Comparison of ENCODE assay signal across 17 cellular contexts in genomic region chrX:150849486-150849885, GRCh38. TPM values are rescaled to one million over a fixed set of nuclear protein-coding genes. Genes with fewer than 3 reads are reported as not detected.
DNase-seq lines count a peak whose midpoint lies in the region; ATAC-seq and TF ChIP-seq lines count a peak whose summit lies in the region.
"Had no signal": no experiment of that assay in that cellular context is flagged by ENCODE, and none has a peak within 500 bp of the region (broad histone marks: within the 10 kb centered on the region; RNA-seq: fewer than 3 reads in every experiment).

No MANE protein-coding gene starts in this region.

- TF ChIP-seq CTCF in stomach (IDR thresholded peaks at IDR 0.05), result no peak

- peaks cover 0 to 9% (median 2%) of the 10 kb centered on the region in 4 donors for H3K4me1 ChIP-seq in stomach
- H3K4me1 ChIP-seq: right atrium auricular region, thyroid gland had no signal

- ATAC-seq in GM18870 (IDR thresholded peaks at IDR 0.05; ENCODE audit: unreplicated experiment) (peak; percentile 92), GM21825 (IDR thresholded peaks at IDR 0.05; ENCODE audit: unreplicated experiment) (peak; percentile 71), HG03442 (IDR thresholded peaks at IDR 0.05; ENCODE audit: unreplicated experiment) (peak; percentile 90), GM18909 (IDR thresholded peaks at IDR 0.05; ENCODE audit: poor library complexity, unreplicated experiment) (no peak)

- H3K36me3 ChIP-seq in stomach, result no peaks in the 10 kb centered on the region
- H3K36me3 ChIP-seq: right atrium auricular region, thyroid gland had no signal

- TF ChIP-seq EP300 in stomach (IDR thresholded peaks at IDR 0.05), result no peak

- no peaks in the 10 kb centered on the region for H3K9me3 ChIP-seq in stomach
- H3K9me3 ChIP-seq: right atrium auricular region, thyroid gland had no signal

- no peaks in the 10 kb centered on the region for H3K27me3 ChIP-seq in stomach
- H3K27me3 ChIP-seq: right atrium auricular region, thyroid gland had no signal

- no peak for TF ChIP-seq POLR2A in stomach (IDR thresholded peaks at IDR 0.05)

- H3K4me3 ChIP-seq in stomach, result no peak overlapping the region
- H3K4me3 ChIP-seq: lung, right atrium auricular region, thyroid gland had no signal

- WGBS in stomach, 5 donors, result 95 to 100% (median 100%) methylated on average over 2 of the region's 2 CpGs

- DNase-seq in stomach, result no peak
- no peak for DNase-seq in NCI-H146 (lab: John Stamatoyannopoulos, UW)
- no peak for DNase-seq in AML-193 (lab: John Stamatoyannopoulos, UW)
- DNase-seq: activated CD8-positive, alpha-beta memory T cell treated with anti-CD3 and anti-CD28 coated beads, Interleukin-2, amount 50 U/mL, for 48 hours; activated naive CD8-positive, alpha-beta T cell treated with anti-CD3 and anti-CD28 coated beads for 36 hours; CD4-positive, CD25-positive, alpha-beta regulatory T cell; EL; foreskin fibroblast; HFFc6; stimulated activated CD4-positive, alpha-beta T cell treated with anti-CD3 and anti-CD28 coated beads, Interleukin-1b, Interleukin-23, amount 100 ng/mL, for 48 hours; thyroid gland had no signal

- H3K27ac ChIP-seq in stomach, result peak overlapping the region in 4 of 5 donors; percentile 5 to 61 (median 28)
- H3K27ac ChIP-seq: right atrium auricular region, thyroid gland had no signal

- intact Hi-C loops in stomach (cut with DNase I; ENCODE audit: low total_unique reads), result no loop called here

RNA-seq across cellular contexts. Expression of gene CD99L2, which starts 49.0 kb away (rescaled TPM):
- 10 to 100 TPM in 4 of 5 donors, 1 to 10 TPM in 1; 3.5 to 40.6 (median 21.4) TPM for total RNA-seq in stomach
- polyA plus RNA-seq in stomach, result 10 to 100 TPM in 1 of 3 donors, 1 to 10 TPM in 2; 7.0 to 10.1 (median 7.3) TPM
